ENCODE assay signal across 1 cellular context in the genomic region with DNA sequence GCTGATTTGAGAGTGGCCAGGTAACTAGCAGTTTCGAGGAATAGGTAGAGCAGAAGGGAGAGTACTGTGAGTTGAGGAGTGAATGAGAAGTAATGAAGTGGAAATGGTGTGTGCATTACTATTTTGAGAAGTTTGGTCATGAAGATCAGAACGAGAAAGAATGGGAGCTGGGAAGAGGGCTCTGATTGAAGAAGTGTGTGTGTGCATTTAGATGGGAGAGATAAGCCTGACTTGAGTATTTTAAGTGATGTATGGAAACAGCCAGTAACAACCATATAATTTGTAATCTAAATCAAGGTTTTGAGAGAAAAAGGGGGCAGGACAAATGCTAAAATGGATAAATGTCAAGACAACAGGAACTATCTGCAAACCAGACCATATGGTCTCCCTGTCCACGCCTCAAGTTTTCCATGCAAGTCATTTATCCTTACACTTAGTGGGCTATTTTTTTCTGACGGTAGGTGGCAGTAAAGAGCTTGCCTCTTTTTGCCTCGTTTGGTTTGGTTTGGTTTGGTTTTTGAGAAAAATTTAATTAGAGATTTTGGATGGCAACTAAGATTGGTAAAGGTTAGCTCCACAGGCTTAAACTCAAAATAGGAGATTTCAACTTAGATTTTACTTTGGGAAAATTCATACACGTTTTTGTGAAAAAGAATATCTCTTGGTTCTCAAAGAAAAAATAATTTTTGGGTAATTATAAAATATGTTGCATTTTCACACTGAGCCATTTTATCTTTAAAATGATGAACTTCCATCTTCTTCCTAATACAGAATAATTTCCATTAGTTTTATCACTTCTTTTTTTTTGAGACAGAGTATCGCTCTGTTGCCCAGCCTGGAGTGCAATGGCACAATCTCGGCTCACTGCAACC.
A peak's percentile ranks its signal among the peaks of the same experiment; 100 is the strongest.
TF ChIP-seq lines count a peak whose summit lies in the region.

No MANE protein-coding gene starts in this region.

TF ChIP-seq in HepG2, 621 proteins besides CTCF, POLR2A, EP300 and RAD21:
- TF ChIP-seq, protein P1, sequence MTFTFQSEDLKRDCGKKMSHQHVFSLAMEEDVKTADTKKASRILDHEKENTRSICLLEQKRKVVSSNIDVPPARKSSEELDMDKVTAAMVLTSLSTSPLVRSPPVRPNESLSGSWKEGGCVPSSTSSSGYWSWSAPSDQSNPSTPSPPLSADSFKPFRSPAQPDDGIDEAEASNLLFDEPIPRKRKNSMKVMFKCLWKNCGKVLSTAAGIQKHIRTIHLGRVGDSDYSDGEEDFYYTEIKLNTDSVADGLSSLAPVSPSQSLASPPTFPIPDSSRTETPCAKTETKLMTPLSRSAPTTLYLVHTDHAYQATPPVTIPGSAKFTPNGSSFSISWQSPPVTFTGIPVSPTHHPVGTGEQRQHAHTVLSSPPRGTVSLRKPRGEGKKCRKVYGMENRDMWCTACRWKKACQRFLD (CRISPR knock-in tag; IDR thresholded peaks at IDR 0.05; ENCODE audit: borderline replicate concordance): no peak
- TF ChIP-seq STAG1 (CRISPR knock-in tag; IDR thresholded peaks at IDR 0.05) (peak; percentile 85), KDM6A (CRISPR knock-in tag; IDR thresholded peaks at IDR 0.05; ENCODE audit: low read depth) (no peak), SMC3 (IDR thresholded peaks at IDR 0.05; ENCODE audit: low read length) (peak; percentile 69)
